24 cellular contexts compared by ENCODE assay signal in the genomic region with DNA sequence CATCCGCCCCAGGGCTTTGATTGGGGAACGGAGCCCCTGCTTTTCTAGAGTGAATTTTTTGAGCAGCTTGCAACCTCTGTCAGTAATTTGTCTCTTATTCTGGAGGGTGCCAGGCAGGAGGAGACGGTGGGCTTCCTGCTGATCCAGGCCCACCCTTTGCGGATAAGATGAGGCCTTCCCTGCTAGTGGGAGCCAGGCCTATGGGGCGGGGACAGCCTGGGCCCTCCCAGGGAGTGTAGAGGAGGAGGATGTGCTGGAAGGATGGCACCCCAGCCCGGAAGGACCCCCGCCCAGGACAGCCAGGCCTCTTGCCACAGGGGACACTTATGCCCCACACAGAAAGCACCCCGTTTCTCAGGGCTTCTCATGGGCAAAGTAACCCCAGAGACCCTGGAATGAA.
DNase-seq lines count a peak whose midpoint lies in the region; TF ChIP-seq lines count a peak whose summit lies in the region.
"Had no signal": no experiment of that assay in that cellular context is flagged by ENCODE, and none has a peak within 500 bp of the region (broad histone marks: within the 10 kb centered on the region; RNA-seq: fewer than 3 reads in every experiment).

No MANE protein-coding gene starts in this region.

- H3K27me3 ChIP-seq in skeletal muscle tissue (ENCODE audit: control insufficient read depth in 3 of 3, insufficient read depth in 3 of 3, low read length in 3 of 3) = peaks cover 0 to 4% (median 2%) of the 10 kb centered on the region in 3 donors

- POLR2A ChIA-PET in RWPE1 (lab: Yijun Ruan, JAX; ENCODE audit: low non-redundant PET) = no interaction called here

- H3K4me1 ChIP-seq in skeletal muscle tissue (ENCODE audit: control insufficient read depth in 3 of 3, insufficient read depth in 3 of 3, low read length in 3 of 3) = peaks cover 3 to 24% (median 24%) of the 10 kb centered on the region in 3 donors
- H3K4me1 ChIP-seq: HAP-1, tibial artery had no signal

- peak overlapping the region in 1 of 3 donors; percentile 3 for H3K9ac ChIP-seq in skeletal muscle tissue (ENCODE audit: low read depth in 1 of 3, low read length in 3 of 3)
- H3K9ac ChIP-seq: parathyroid adenoma had no signal

- no peaks in the 10 kb centered on the region for H3K9me3 ChIP-seq in skeletal muscle tissue (ENCODE audit: control insufficient read depth in 3 of 3, low read length in 3 of 3)
- H3K9me3 ChIP-seq: HAP-1, tibial artery had no signal

- TF ChIP-seq CTCF in RWPE1 (conservative IDR thresholded peaks at IDR 0.05; ENCODE audit: low read depth) = no peak
- TF ChIP-seq CTCF in glutamatergic neuron (IDR thresholded peaks at IDR 0.05; ENCODE audit: partially characterized antibody, unreplicated experiment) = no peak
- TF ChIP-seq CTCF in GM20000 (IDR thresholded peaks at IDR 0.05; ENCODE audit: extremely low read depth, missing control alignments) = no peak

- CTCF ChIA-PET in RWPE1 (lab: Yijun Ruan, JAX) = interaction anchor here (0.6 kb wide), 1 partner anchor 26 kb away, joined by 3 read pairs; no protein-coding TSS in a partner anchor

- H3K27ac ChIP-seq in RWPE1 (peak overlapping the region; percentile 97), skeletal muscle tissue (ENCODE audit: low read depth, low read length) (peak overlapping the region; percentile 87)
- H3K27ac ChIP-seq: 22Rv1, parathyroid adenoma, tibial artery had no signal

- DNase-seq in SHP77 (lab: John Stamatoyannopoulos, UW) (peak; percentile 41 to 56), SHP77 treated with DMSO at 0.1 percent for 48 hours (lab: John Stamatoyannopoulos, UW) (no peak), RWPE1 (ENCODE audit: low spot score) (no peak), glutamatergic neuron (peak; percentile 10), GM20000 (ENCODE audit: low spot score) (no peak), ecto neural progenitor cell (ENCODE audit: low spot score) (no peak), medulla oblongata (ENCODE audit: extremely low spot score) (no peak)
- DNase-seq: activated CD4-positive, CD25-positive, alpha-beta regulatory T cell; activated naive CD4-positive, alpha-beta T cell; activated T-cell treated with anti-CD3 and anti-CD28 coated beads, Interleukin-2, amount 50 U/mL, for 1 hour; AML-193; amniotic stem cell; central memory CD4-positive, alpha-beta T cell; GDM1; natural killer cell; NCI-H1436 treated with DMSO at 0.1 percent for 48 hours; NCI-H510A treated with DMSO at 0.1 percent for 48 hours; stimulated activated naive CD8-positive, alpha-beta T cell treated with anti-CD3 and anti-CD28 coated beads, Interleukin-15, Interleukin-2, amounts not matched to agents 100 U/mL and 50 U/mL, for 24 hours had no signal

- peaks cover 22% of the 10 kb centered on the region for H3K4me1 Mint-ChIP-seq in glutamatergic neuron (ENCODE audit: low read depth, unreplicated experiment)
- H3K4me1 Mint-ChIP-seq: natural killer cell had no signal

- H3K4me3 Mint-ChIP-seq in glutamatergic neuron (ENCODE audit: unreplicated experiment) = no peak overlapping the region
- H3K4me3 Mint-ChIP-seq: mesothelial cell of epicardium, natural killer cell had no signal

- peaks cover 9% of the 10 kb centered on the region for H3K27me3 Mint-ChIP-seq in glutamatergic neuron (ENCODE audit: unreplicated experiment)

- H3K36me3 ChIP-seq in skeletal muscle tissue (ENCODE audit: control insufficient read depth in 3 of 3, insufficient read depth in 3 of 3, low read length in 3 of 3) = no peaks in the 10 kb centered on the region
- H3K36me3 ChIP-seq: HAP-1, tibial artery had no signal

- H3K4me3 ChIP-seq in skeletal muscle tissue (ENCODE audit: low read length in 3 of 3) = no peak overlapping the region
- H3K4me3 ChIP-seq: HAP-1, tibial artery had no signal

- H3K27ac Mint-ChIP-seq in glutamatergic neuron (ENCODE audit: unreplicated experiment) = no peak overlapping the region
- H3K27ac Mint-ChIP-seq: mesothelial cell of epicardium, natural killer cell had no signal

- H3K36me3 Mint-ChIP-seq in glutamatergic neuron (ENCODE audit: unreplicated experiment) = peaks cover 5% of the 10 kb centered on the region
- H3K36me3 Mint-ChIP-seq: mesothelial cell of epicardium, natural killer cell had no signal

- peaks cover 8% of the 10 kb centered on the region for H3K9me3 Mint-ChIP-seq in glutamatergic neuron (ENCODE audit: unreplicated experiment)
- H3K9me3 Mint-ChIP-seq: mesothelial cell of epicardium, natural killer cell had no signal

Comparison
In these comparisons a context has a peak if more than half of its experiments do, and no peak if none do; other contexts are left out.
1. DNase-seq: peak in SHP77 (2 of 2) and glutamatergic neuron (single experiment); none in SHP77 treated with DMSO at 0.1 percent for 48 hours (single experiment), RWPE1 (single experiment), GM20000 (single experiment), ecto neural progenitor cell (single experiment) and medulla oblongata (single experiment).